In genomic region chr15:99961011-99961441, GRCh38 we compare ENCODE assay signal across 10 cellular contexts.
DNase-seq lines count a peak whose midpoint lies in the region; ATAC-seq and TF ChIP-seq lines count a peak whose summit lies in the region.
"Had no signal": no experiment of that assay in that cellular context is flagged by ENCODE, and none has a peak within 500 bp of the region (broad histone marks: within the 10 kb centered on the region; RNA-seq: fewer than 3 reads in every experiment).

No MANE protein-coding gene starts in this region.

- H3K27me3 ChIP-seq in adrenal gland = peaks cover 11% of the 10 kb centered on the region
- H3K27me3 ChIP-seq in tibial nerve = no peaks in the 10 kb centered on the region
- no peaks in the 10 kb centered on the region for H3K27me3 ChIP-seq in HAP-1 (ENCODE audit: low read depth)
- H3K27me3 ChIP-seq: Peyer's patch had no signal

- TF ChIP-seq CTCF in adrenal gland (IDR thresholded peaks at IDR 0.05) (peak; percentile 8 to 56 (median 50)), tibial nerve (IDR thresholded peaks at IDR 0.05) (peak in 3 of 5 experiments; percentile 21 to 48 (median 34))

- in situ Hi-C loops in HAP-1 (cut with MboI; ENCODE audit: low sequenced_read_pairs) = no loop called here

- no peak overlapping the region for H3K27ac ChIP-seq in adrenal gland
- no peak overlapping the region for H3K27ac ChIP-seq in tibial nerve
- H3K27ac ChIP-seq: Peyer's patch had no signal

- WGBS in adrenal gland, 4 donors = 32 to 43% (median 34%) methylated on average over 12 of the region's 12 CpGs
- 40 to 54% methylated on average over 10 to 12 of the region's 12 CpGs for WGBS in tibial nerve, 2 donors

- no peak for TF ChIP-seq POLR2A in adrenal gland (IDR thresholded peaks at IDR 0.05)
- no peak for TF ChIP-seq POLR2A in tibial nerve (IDR thresholded peaks at IDR 0.05)

- no peak for TF ChIP-seq EP300 in tibial nerve (IDR thresholded peaks at IDR 0.05)

- ATAC-seq in activated naive CD4-positive, alpha-beta T cell treated with anti-CD3 and anti-CD28 coated beads, Interleukin-2, amount 50 U/mL, for 72 hours = peak; percentile 56 to 59

- no peaks in the 10 kb centered on the region for H3K36me3 Mint-ChIP-seq in activated naive CD4-positive, alpha-beta T cell treated with anti-CD3 and anti-CD28 coated beads, Interleukin-2, amount 50 U/mL, for 72 hours

- H3K4me3 ChIP-seq in adrenal gland (no peak overlapping the region), tibial nerve (no peak overlapping the region), HAP-1 (no peak overlapping the region)
- H3K4me3 ChIP-seq: Peyer's patch had no signal

- H3K4me1 ChIP-seq in adrenal gland (replicated peaks in 1 of 2) (no peaks in the 10 kb centered on the region), tibial nerve (peaks cover 0 to 7% (median 0%) of the 10 kb centered on the region in 4 donors), HAP-1 (no peaks in the 10 kb centered on the region)
- H3K4me1 ChIP-seq: Peyer's patch had no signal

- H3K9me3 ChIP-seq in adrenal gland (replicated peaks in 1 of 3) (no peaks in the 10 kb centered on the region), tibial nerve (no peaks in the 10 kb centered on the region), HAP-1 (no peaks in the 10 kb centered on the region)
- H3K9me3 ChIP-seq: Peyer's patch had no signal

- H3K36me3 ChIP-seq in adrenal gland (replicated peaks in 1 of 2) (no peaks in the 10 kb centered on the region), tibial nerve (no peaks in the 10 kb centered on the region), HAP-1 (replicated peaks) (no peaks in the 10 kb centered on the region)
- H3K36me3 ChIP-seq: Peyer's patch had no signal

- no peaks in the 10 kb centered on the region for H3K9me3 Mint-ChIP-seq in activated naive CD4-positive, alpha-beta T cell treated with anti-CD3 and anti-CD28 coated beads, Interleukin-2, amount 50 U/mL, for 72 hours

- intact Hi-C loops in adrenal gland (cut with DNase I) = loop anchor here (10.0 kb wide), 2 partner anchors 154 to 374 kb away; no protein-coding TSS in a partner anchor

- peak; percentile 42 to 48 for DNase-seq in activated naive CD4-positive, alpha-beta T cell treated with anti-CD3 and anti-CD28 coated beads, Interleukin-2, amount 50 U/mL, for 72 hours (ENCODE audit: low spot score in 2 of 2)
- no peak for DNase-seq in activated naive CD4-positive, alpha-beta T cell treated with Interleukin-2 at 50 U/mL for 16 hours
- peak in 6 of 7 donors; percentile 35 to 74 (median 64) for DNase-seq in adrenal gland
- DNase-seq in iPS-NIHi11 (ENCODE audit: low spot score) = peak; percentile 58
- peak in 1 of 2 donors; percentile 36 for DNase-seq in tibial nerve (ENCODE audit: low spot score in 2 of 2)
- DNase-seq in SIG-M5 treated with dmso at 0.1 percent for 504 hours (lab: John Stamatoyannopoulos, UW; ENCODE audit: unreplicated experiment) = no peak
- DNase-seq in HAP-1 (ENCODE audit: low spot score in 2 of 2) = no peak
- DNase-seq in NCI-H2171 treated with DMSO at 0.1 percent for 48 hours (lab: John Stamatoyannopoulos, UW) = no peak
- DNase-seq: DMS79 had no signal

- no peak overlapping the region for H3K27ac Mint-ChIP-seq in activated naive CD4-positive, alpha-beta T cell treated with anti-CD3 and anti-CD28 coated beads, Interleukin-2, amount 50 U/mL, for 72 hours

Comparison
In these comparisons a context has a peak if more than half of its experiments do, and no peak if none do; other contexts are left out.
1. DNase-seq: peak in activated naive CD4-positive, alpha-beta T cell treated with anti-CD3 and anti-CD28 coated beads, Interleukin-2, amount 50 U/mL, for 72 hours (2 of 2), adrenal gland (6 of 7) and iPS-NIHi11 (single experiment); none in activated naive CD4-positive, alpha-beta T cell treated with Interleukin-2 at 50 U/mL for 16 hours (single experiment), SIG-M5 treated with dmso at 0.1 percent for 504 hours (single experiment), HAP-1 (0 of 2) and NCI-H2171 treated with DMSO at 0.1 percent for 48 hours (single experiment).